In the genomic region with DNA sequence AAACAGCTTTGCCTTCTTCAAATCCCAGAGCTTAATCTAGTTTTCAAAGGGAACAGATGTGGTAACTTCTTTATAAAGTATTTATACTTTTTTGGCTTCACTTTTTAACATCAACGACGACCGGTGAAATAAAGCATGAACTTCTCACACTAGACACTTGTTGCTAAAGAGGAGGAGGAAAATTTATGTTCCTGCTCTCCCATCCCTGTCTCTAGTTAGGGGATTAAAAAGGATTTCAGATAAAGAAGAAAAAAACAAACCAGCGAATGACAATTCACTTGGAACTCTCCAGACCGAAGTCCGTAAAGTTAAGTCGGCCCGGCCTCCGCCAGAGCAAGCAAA, we compare ENCODE assay signal across 8 cellular contexts. TPM values are rescaled to one million over a fixed set of nuclear protein-coding genes. Genes with fewer than 3 reads are reported as not detected.
DNase-seq lines count a peak whose midpoint lies in the region; ATAC-seq and TF ChIP-seq lines count a peak whose summit lies in the region.

No MANE protein-coding gene starts in this region.

- no peaks in the 10 kb centered on the region for H3K9me3 Mint-ChIP-seq in activated naive CD4-positive, alpha-beta T cell treated with anti-CD3 and anti-CD28 coated beads, Interleukin-2, amount 50 U/mL, for 24 hours

- peak overlapping the region; percentile 97 for H2AFZ ChIP-seq in mammary epithelial cell (ENCODE audit: low read depth, low read length)
- no peak overlapping the region for H2AFZ ChIP-seq in mesenchymal stem cell (ENCODE audit: low read depth, low read length)

- H3K27me3 Mint-ChIP-seq in activated naive CD4-positive, alpha-beta T cell treated with anti-CD3 and anti-CD28 coated beads, Interleukin-2, amount 50 U/mL, for 24 hours, result peaks cover 2% of the 10 kb centered on the region

- peak overlapping the region; percentile 88 for H3K4me2 ChIP-seq in mammary epithelial cell (ENCODE audit: insufficient read depth, low read depth, low read length)
- peak overlapping the region; percentile 89 for H3K4me2 ChIP-seq in mesenchymal stem cell (ENCODE audit: low read length, poor library complexity, severe bottlenecking)

- H3K4me3 ChIP-seq in mammary epithelial cell (replicated peaks in 1 of 3; ENCODE audit: insufficient read depth in 1 of 3, low read depth in 2 of 3, low read length in 3 of 3) (peak overlapping the region; percentile 69 to 97 (median 89)), mesenchymal stem cell (ENCODE audit: insufficient read depth in 1 of 2, low read depth in 1 of 2, low read length in 2 of 2) (peak overlapping the region; percentile 77 to 82), upper lobe of right lung (peak overlapping the region; percentile 90)

- peaks cover 27% of the 10 kb centered on the region for H3K4me1 Mint-ChIP-seq in activated naive CD4-positive, alpha-beta T cell treated with anti-CD3 and anti-CD28 coated beads, Interleukin-2, amount 50 U/mL, for 24 hours

- CTCF ChIA-PET in mammary epithelial cell (lab: Charles Lee; ENCODE audit: low non-redundant PET), result no interaction called here

- peaks cover 23% of the 10 kb centered on the region for H3K4me1 ChIP-seq in mammary epithelial cell (ENCODE audit: insufficient read depth, low read length)
- peaks cover 2% of the 10 kb centered on the region for H3K4me1 ChIP-seq in mesenchymal stem cell (ENCODE audit: control insufficient read depth, insufficient read depth, low read depth, low read length)
- peaks cover 18% of the 10 kb centered on the region for H3K4me1 ChIP-seq in upper lobe of right lung

- dilution Hi-C loops in mammary epithelial cell (cut with HindIII; ENCODE audit: low sequenced_read_pairs), result no loop called here

- BruUV-seq in mammary epithelial cell (replicated peaks; lab: Mats Ljungman, UMichigan), result TSS peak; percentile 20

- peak overlapping the region in 1 of 2 experiments; percentile 84 for H3K18ac ChIP-seq in mesenchymal stem cell (ENCODE audit: low read depth in 1 of 2, low read length in 2 of 2)

- H3K27ac ChIP-seq in mammary epithelial cell (ENCODE audit: insufficient read depth, low read depth, low read length), result peak overlapping the region; percentile 65
- H3K27ac ChIP-seq in mesenchymal stem cell (ENCODE audit: low read length, poor library complexity, severe bottlenecking), result peak overlapping the region; percentile 19
- peak overlapping the region; percentile 90 for H3K27ac ChIP-seq in upper lobe of right lung

- TF ChIP-seq CTCF in mammary epithelial cell (conservative IDR thresholded peaks at IDR 0.05 in 1 of 2, IDR thresholded peaks at IDR 0.05 in 1 of 2; ENCODE audit: extremely low read depth in 1 of 2, insufficient read depth in 1 of 2, low read depth in 1 of 2, low read length in 2 of 2), result no peak
- TF ChIP-seq CTCF in upper lobe of right lung (IDR thresholded peaks at IDR 0.05), result no peak

- peak overlapping the region; percentile 86 for H3K9ac ChIP-seq in mammary epithelial cell (ENCODE audit: insufficient read depth, low read length)
- H3K9ac ChIP-seq in mesenchymal stem cell (ENCODE audit: low read length), result peak overlapping the region; percentile 84

- peak overlapping the region; percentile 92 for H3K4me3 Mint-ChIP-seq in activated naive CD4-positive, alpha-beta T cell treated with anti-CD3 and anti-CD28 coated beads, Interleukin-2, amount 50 U/mL, for 24 hours

- peaks cover 51% of the 10 kb centered on the region for H3K79me2 ChIP-seq in mammary epithelial cell (ENCODE audit: insufficient read depth, low read length)

- H2BK12ac ChIP-seq in mesenchymal stem cell (ENCODE audit: low read length in 2 of 2), result no peak overlapping the region

- no peak overlapping the region for H3K23ac ChIP-seq in mesenchymal stem cell (ENCODE audit: low read length in 2 of 2)

- peaks cover 11% of the 10 kb centered on the region for H3K79me1 ChIP-seq in mesenchymal stem cell (replicated peaks; ENCODE audit: low read length, poor library complexity, severe bottlenecking)

- H3K9me3 ChIP-seq in mammary epithelial cell (replicated peaks; ENCODE audit: insufficient read depth, low read length), result no peaks in the 10 kb centered on the region
- no peaks in the 10 kb centered on the region for H3K9me3 ChIP-seq in mesenchymal stem cell (ENCODE audit: control insufficient read depth, low read length)
- no peaks in the 10 kb centered on the region for H3K9me3 ChIP-seq in upper lobe of right lung

- peak overlapping the region; percentile 95 for H2BK15ac ChIP-seq in mesenchymal stem cell (ENCODE audit: low read depth, poor library complexity, severe bottlenecking)

- H3K36me3 ChIP-seq in mammary epithelial cell (ENCODE audit: insufficient read depth, low read length), result peaks cover 4% of the 10 kb centered on the region
- no peaks in the 10 kb centered on the region for H3K36me3 ChIP-seq in mesenchymal stem cell (ENCODE audit: control insufficient read depth in 1 of 2, insufficient read depth in 2 of 2, low read depth in 1 of 2, low read length in 2 of 2)
- no peaks in the 10 kb centered on the region for H3K36me3 ChIP-seq in upper lobe of right lung

- H2BK120ac ChIP-seq in mesenchymal stem cell (ENCODE audit: low read depth, low read length), result peak overlapping the region; percentile 73

- H4K91ac ChIP-seq in mesenchymal stem cell (ENCODE audit: low read length), result no peak overlapping the region

- whole genome bisulfite sequencing in mammary epithelial cell (ENCODE audit: low coverage, missing lambda C conversion rate), result 2% methylated on average over 5 of the region's 9 CpGs
- WGBS in mesenchymal stem cell, result under 1% methylated on average over 6 of the region's 9 CpGs

- ATAC-seq in upper lobe of right lung, result no peak

- H3K4ac ChIP-seq in mesenchymal stem cell (ENCODE audit: low read depth in 1 of 2, low read length in 2 of 2), result peak overlapping the region; percentile 36 to 94

- intact Hi-C loops in mammary epithelial cell (cut with micrococcal nuclease) (loop anchor here (1.0 to 2.0 kb wide), 3 partner anchors 48 to 96 kb away; no protein-coding TSS in a partner anchor), upper lobe of right lung (cut with DNase I) (no loop called here)

- no peaks in the 10 kb centered on the region for H4K20me1 ChIP-seq in mammary epithelial cell (ENCODE audit: insufficient read depth, low read length)

- no peaks in the 10 kb centered on the region for H3K36me3 Mint-ChIP-seq in activated naive CD4-positive, alpha-beta T cell treated with anti-CD3 and anti-CD28 coated beads, Interleukin-2, amount 50 U/mL, for 24 hours

- no peaks in the 10 kb centered on the region for H3K27me3 ChIP-seq in mammary epithelial cell (ENCODE audit: insufficient read depth, low read length)
- H3K27me3 ChIP-seq in mesenchymal stem cell (ENCODE audit: control insufficient read depth in 1 of 2, insufficient read depth in 1 of 2, low read length in 2 of 2), result no peaks in the 10 kb centered on the region
- H3K27me3 ChIP-seq in upper lobe of right lung, result no peaks in the 10 kb centered on the region

- no peak overlapping the region for H2AK5ac ChIP-seq in mesenchymal stem cell (ENCODE audit: low read length, severe bottlenecking)

- H3K27ac Mint-ChIP-seq in activated naive CD4-positive, alpha-beta T cell treated with anti-CD3 and anti-CD28 coated beads, Interleukin-2, amount 50 U/mL, for 24 hours, result peak overlapping the region; percentile 79

- no peak overlapping the region for H3K14ac ChIP-seq in mesenchymal stem cell (ENCODE audit: low read length in 2 of 2)

- in situ Hi-C loops in mammary epithelial cell (cut with MboI; ENCODE audit: low sequenced_read_pairs in 2 of 2), result loop anchor here (5.0 kb wide), 2 partner anchors 45 to 55 kb away; no protein-coding TSS in a partner anchor

- no peak overlapping the region for H4K8ac ChIP-seq in mesenchymal stem cell (ENCODE audit: low read length)

- DNase-seq in activated naive CD4-positive, alpha-beta T cell treated with Interleukin-2 at 50 U/mL for 16 hours, result no peak
- no peak for DNase-seq in mammary epithelial cell
- no peak for DNase-seq in mesenchymal stem cell
- no peak for DNase-seq in upper lobe of right lung
- no peak for DNase-seq in islet precursor cell
- DNase-seq in DMS114 treated with DMSO at 0.1 percent for 48 hours (lab: John Stamatoyannopoulos, UW; ENCODE audit: unreplicated experiment), result no peak
- DNase-seq in activated gamma-delta T cell (lab: John Stamatoyannopoulos, UW), result no peak

- H2BK5ac ChIP-seq in mesenchymal stem cell (ENCODE audit: low read depth, low read length, poor library complexity, severe bottlenecking), result no peak overlapping the region

RNA-seq across cellular contexts. Expression of a gene that starts 0.7 kb away (rescaled TPM):
- 10 to 100 TPM; 27.5 to 31.6 TPM for total RNA-seq in mammary epithelial cell
- polyA plus RNA-seq in mammary epithelial cell, result 13.2 TPM
- polyA minus RNA-seq in mammary epithelial cell, result 15.8 TPM
- polyA plus RNA-seq in mesenchymal stem cell (2013, experiment 1 of 2), result 25.1 TPM
- 25.5 TPM for polyA plus RNA-seq in mesenchymal stem cell (2013, experiment 2 of 2)
- total RNA-seq in upper lobe of right lung, result 18.4 TPM

Comparison
In these comparisons a context has a peak if more than half of its experiments do, and no peak if none do; other contexts are left out.
1. H3K27ac ChIP-seq: peak in every context shown above with its lines; median percentile 90 in upper lobe of right lung; 65 in mammary epithelial cell; 19 in mesenchymal stem cell.